In the genomic region with DNA sequence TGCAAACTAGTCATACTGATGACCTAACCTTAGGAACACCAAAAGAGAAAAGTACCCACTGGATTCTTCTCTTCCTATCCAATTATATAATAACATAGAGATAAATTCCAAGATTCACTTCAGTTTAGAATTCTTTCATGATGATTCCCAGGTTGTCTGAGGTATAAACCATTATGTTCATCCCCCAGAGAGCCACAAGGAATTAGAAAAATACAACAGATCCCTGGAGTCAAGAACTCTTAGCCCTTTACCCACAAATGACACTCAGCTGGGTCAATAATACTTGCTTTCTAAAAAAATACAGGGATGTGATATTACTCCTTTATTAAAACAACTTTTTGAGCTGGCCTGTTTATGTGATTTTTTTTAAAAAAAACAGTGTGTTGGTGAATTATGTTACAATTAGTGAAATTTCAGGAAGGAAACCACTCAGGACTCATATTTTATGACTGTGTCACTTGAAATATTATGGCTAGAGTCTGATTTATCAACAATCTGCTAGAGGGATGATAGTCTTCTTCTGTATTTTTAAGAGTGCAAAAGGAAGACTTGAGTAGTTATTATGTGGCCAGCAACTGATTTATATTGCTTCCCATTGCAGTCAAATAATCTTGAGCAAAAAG, we compare ENCODE assay signal across 21 cellular contexts.
"Had no signal": no experiment of that assay in that cellular context is flagged by ENCODE, and none has a peak within 500 bp of the region (broad histone marks: within the 10 kb centered on the region; RNA-seq: fewer than 3 reads in every experiment).

No MANE protein-coding gene starts in this region.

- H3K4me1 Mint-ChIP-seq: activated B cell treated with CpG ODN at 0.5 μM for 24 hours; activated naive CD8-positive, alpha-beta T cell treated with anti-CD3 and anti-CD28 coated beads for 36 hours had no signal

- H3K4me3 ChIP-seq: body of pancreas, colonic mucosa, gastrocnemius medialis, heart left ventricle, lower lobe of right lung, thyroid gland had no signal

- ATAC-seq: body of pancreas, gastrocnemius medialis, heart left ventricle, left cardiac atrium, lower lobe of right lung had no signal

- H3K36me3 Mint-ChIP-seq: activated CD4-positive, alpha-beta memory T cell treated with anti-CD3 and anti-CD28 coated beads for 36 hours; activated naive CD8-positive, alpha-beta T cell treated with anti-CD3 and anti-CD28 coated beads for 36 hours had no signal

- H3K9me3 ChIP-seq: body of pancreas, colonic mucosa, gastrocnemius medialis, heart left ventricle, lower lobe of right lung, thyroid gland had no signal

- DNase-seq: activated B cell treated with CpG ODN at 0.5 μM for 24 hours; activated CD4-positive, alpha-beta memory T cell treated with anti-CD3 and anti-CD28 coated beads for 36 hours; activated CD4-positive, alpha-beta T cell treated with anti-CD3 and anti-CD28 coated beads for 4 hours; activated naive CD8-positive, alpha-beta T cell treated with anti-CD3 and anti-CD28 coated beads for 36 hours; amniotic stem cell; body of pancreas; caudate nucleus; colonic mucosa; gastrocnemius medialis; heart left ventricle; left cardiac atrium; lower lobe of right lung; nephron progenitor cell; nucleus accumbens; posterior cingulate gyrus; stimulated activated CD4-positive, alpha-beta T cell treated with anti-CD3 and anti-CD28 coated beads, Interleukin-12 subunit alpha, Interleukin-12 subunit beta, amount 100 ng/mL, for 4 hours; stimulated activated CD4-positive, alpha-beta T cell treated with anti-CD3 and anti-CD28 coated beads, Interleukin-1b, Interleukin-23, amount 100 ng/mL, for 48 hours; stimulated activated CD8-positive, alpha-beta memory T cell treated with anti-CD3 and anti-CD28 coated beads, Interleukin-4, amount 100 ng/mL, for 48 hours; stimulated activated naive CD4-positive, alpha-beta T cell; SW 1271 had no signal

- H3K36me3 ChIP-seq: colonic mucosa, gastrocnemius medialis, heart left ventricle, lower lobe of right lung, thyroid gland had no signal

- H3K27me3 ChIP-seq: body of pancreas, colonic mucosa, gastrocnemius medialis, heart left ventricle, thyroid gland had no signal

- H3K27me3 Mint-ChIP-seq: activated B cell treated with CpG ODN at 0.5 μM for 24 hours; activated CD4-positive, alpha-beta memory T cell treated with anti-CD3 and anti-CD28 coated beads for 36 hours; activated naive CD8-positive, alpha-beta T cell treated with anti-CD3 and anti-CD28 coated beads for 36 hours had no signal

- H3K4me1 ChIP-seq: body of pancreas, colonic mucosa, lower lobe of right lung had no signal

- H3K4me3 Mint-ChIP-seq: activated B cell treated with CpG ODN at 0.5 μM for 24 hours; activated CD4-positive, alpha-beta memory T cell treated with anti-CD3 and anti-CD28 coated beads for 36 hours; activated naive CD8-positive, alpha-beta T cell treated with anti-CD3 and anti-CD28 coated beads for 36 hours; nephron progenitor cell had no signal

- H3K27ac ChIP-seq: body of pancreas, colonic mucosa, heart left ventricle, lower lobe of right lung had no signal

- H3K27ac Mint-ChIP-seq: activated B cell treated with CpG ODN at 0.5 μM for 24 hours; activated CD4-positive, alpha-beta memory T cell treated with anti-CD3 and anti-CD28 coated beads for 36 hours; activated naive CD8-positive, alpha-beta T cell treated with anti-CD3 and anti-CD28 coated beads for 36 hours; nephron progenitor cell had no signal
